16 cellular contexts compared by ENCODE assay signal in genomic region chr17:78803161-78803845, GRCh38. TPM values are rescaled to one million over a fixed set of nuclear protein-coding genes. Genes with fewer than 3 reads are reported as not detected.
DNase-seq lines count a peak whose midpoint lies in the region; ATAC-seq and TF ChIP-seq lines count a peak whose summit lies in the region.
"Had no signal": no experiment of that assay in that cellular context is flagged by ENCODE, and none has a peak within 500 bp of the region (broad histone marks: within the 10 kb centered on the region; RNA-seq: fewer than 3 reads in every experiment).

No MANE protein-coding gene starts in this region.

- H3K36me3 ChIP-seq in esophagus muscularis mucosa: peaks cover 56 to 91% (median 89%) of the 10 kb centered on the region in 4 donors

- no peaks in the 10 kb centered on the region for H3K27me3 Mint-ChIP-seq in activated naive CD4-positive, alpha-beta T cell treated with anti-CD3 and anti-CD28 coated beads, Interleukin-2, amount 10 ng/mL, durations not matched to agents 7 days and 5 days
- H3K27me3 Mint-ChIP-seq in T-helper 17 cell: no peaks in the 10 kb centered on the region
- no peaks in the 10 kb centered on the region for H3K27me3 Mint-ChIP-seq in stimulated activated naive B cell treated with anti-CD40 and anti-IgM and Interleukin-4, amounts not matched to agents 10 μg/mL and 1 μg/mL and 100 μg/mL, for 72 hours

- no peaks in the 10 kb centered on the region for H3K9me3 Mint-ChIP-seq in activated naive CD4-positive, alpha-beta T cell treated with anti-CD3 and anti-CD28 coated beads, Interleukin-2, amount 10 ng/mL, durations not matched to agents 7 days and 5 days
- H3K9me3 Mint-ChIP-seq in stimulated activated naive B cell treated with anti-CD40 and anti-IgM and Interleukin-4, amounts not matched to agents 10 μg/mL and 1 μg/mL and 100 μg/mL, for 72 hours: no peaks in the 10 kb centered on the region

- WGBS in esophagus muscularis mucosa: 79% methylated on average over 18 of the region's 22 CpGs

- peak overlapping the region; percentile 68 for H3K4me3 Mint-ChIP-seq in activated naive CD4-positive, alpha-beta T cell treated with anti-CD3 and anti-CD28 coated beads, Interleukin-2, amount 10 ng/mL, durations not matched to agents 7 days and 5 days
- peak overlapping the region; percentile 87 for H3K4me3 Mint-ChIP-seq in T-helper 17 cell
- H3K4me3 Mint-ChIP-seq in stimulated activated naive B cell treated with anti-CD40 and anti-IgM and Interleukin-4, amounts not matched to agents 10 μg/mL and 1 μg/mL and 100 μg/mL, for 72 hours: no peak overlapping the region

- H3K4me1 Mint-ChIP-seq in activated naive CD4-positive, alpha-beta T cell treated with anti-CD3 and anti-CD28 coated beads, Interleukin-2, amount 10 ng/mL, durations not matched to agents 7 days and 5 days: peaks cover 75% of the 10 kb centered on the region
- peaks cover 69% of the 10 kb centered on the region for H3K4me1 Mint-ChIP-seq in T-helper 17 cell
- peaks cover 37 to 40% of the 10 kb centered on the region in 2 donors for H3K4me1 Mint-ChIP-seq in stimulated activated naive B cell treated with anti-CD40 and anti-IgM and Interleukin-4, amounts not matched to agents 10 μg/mL and 1 μg/mL and 100 μg/mL, for 72 hours

- peak overlapping the region; percentile 4 to 35 (median 10) for H3K27ac ChIP-seq in esophagus muscularis mucosa (replicated peaks in 1 of 4)

- peak; percentile 34 for ATAC-seq in T-helper 17 cell
- no peak for ATAC-seq in stimulated activated naive B cell treated with anti-CD40 and anti-IgM and Interleukin-4, amounts not matched to agents 10 μg/mL and 1 μg/mL and 100 μg/mL, for 72 hours (replicated peaks)

- no peak for DNase-seq in activated naive CD4-positive, alpha-beta T cell treated with anti-CD3 and anti-CD28 coated beads, Interleukin-2, amount 10 ng/mL, durations not matched to agents 7 days and 5 days
- DNase-seq in activated naive CD4-positive, alpha-beta T cell treated with Interleukin-2 at 50 U/mL for 16 hours: no peak
- DNase-seq in T-helper 17 cell (no peak), esophagus muscularis mucosa (ENCODE audit: extremely low spot score) (no peak), C1 segment of cervical spinal cord (lab: John Stamatoyannopoulos, UW) (no peak), NCI-H748 treated with DMSO at 0.1 percent for 48 hours (lab: John Stamatoyannopoulos, UW) (no peak), NCI-H526 (lab: John Stamatoyannopoulos, UW) (no peak)
- DNase-seq in stimulated activated naive B cell treated with anti-CD40 and anti-IgM and Interleukin-4, amounts not matched to agents 10 μg/mL and 1 μg/mL and 100 μg/mL, for 72 hours: no peak
- DNase-seq: amniotic stem cell; dermis blood vessel endothelial cell; EL; GOT3; IMR-90; NCI-H1417 treated with DMSO at 0.1 percent for 48 hours; NCI-H510A; stimulated activated CD4-positive, alpha-beta T cell treated with anti-CD3 and anti-CD28 coated beads, Interleukin-12 subunit alpha, Interleukin-12 subunit beta, amount 100 ng/mL, for 4 hours had no signal

- H3K36me3 Mint-ChIP-seq in activated naive CD4-positive, alpha-beta T cell treated with anti-CD3 and anti-CD28 coated beads, Interleukin-2, amount 10 ng/mL, durations not matched to agents 7 days and 5 days: peaks cover 67% of the 10 kb centered on the region
- H3K36me3 Mint-ChIP-seq in T-helper 17 cell (ENCODE audit: low read depth): peaks cover 17% of the 10 kb centered on the region
- H3K36me3 Mint-ChIP-seq in stimulated activated naive B cell treated with anti-CD40 and anti-IgM and Interleukin-4, amounts not matched to agents 10 μg/mL and 1 μg/mL and 100 μg/mL, for 72 hours: peaks cover 76% of the 10 kb centered on the region in 2 donors

- TF ChIP-seq EP300 in esophagus muscularis mucosa (IDR thresholded peaks at IDR 0.05): no peak

- no peaks in the 10 kb centered on the region for H3K27me3 ChIP-seq in esophagus muscularis mucosa

- H3K27ac Mint-ChIP-seq in activated naive CD4-positive, alpha-beta T cell treated with anti-CD3 and anti-CD28 coated beads, Interleukin-2, amount 10 ng/mL, durations not matched to agents 7 days and 5 days: peak overlapping the region; percentile 84
- peak overlapping the region; percentile 99 for H3K27ac Mint-ChIP-seq in T-helper 17 cell
- peak overlapping the region; percentile 72 for H3K27ac Mint-ChIP-seq in stimulated activated naive B cell treated with anti-CD40 and anti-IgM and Interleukin-4, amounts not matched to agents 10 μg/mL and 1 μg/mL and 100 μg/mL, for 72 hours

- peak overlapping the region in 1 of 4 donors; percentile 19 for H3K4me3 ChIP-seq in esophagus muscularis mucosa

- intact Hi-C loops in esophagus muscularis mucosa (cut with DNase I): no loop called here

- TF ChIP-seq POLR2A in esophagus muscularis mucosa (IDR thresholded peaks at IDR 0.05; ENCODE audit: low read depth): no peak

- H3K4me1 ChIP-seq in esophagus muscularis mucosa: peaks cover 4 to 30% (median 15%) of the 10 kb centered on the region in 4 donors

- H3K9me3 ChIP-seq in T-helper 17 cell (ENCODE audit: control insufficient read depth, low read length, poor library complexity, severe bottlenecking): no peaks in the 10 kb centered on the region
- no peaks in the 10 kb centered on the region for H3K9me3 ChIP-seq in esophagus muscularis mucosa

- CTCF ChIA-PET in activated naive CD4-positive, alpha-beta T cell treated with anti-CD3 and anti-CD28 coated beads, Interleukin-2, amount 10 ng/mL, durations not matched to agents 7 days and 5 days (lab: Charles Lee): interaction anchor here (1.0 kb wide), 1 partner anchor 39 kb away, joined by 3 read pairs; no protein-coding TSS in a partner anchor

- TF ChIP-seq CTCF in esophagus muscularis mucosa (IDR thresholded peaks at IDR 0.05): no peak

RNA-seq across cellular contexts. Expression of gene CYTH1, which starts 21.2 kb away (rescaled TPM):
- total RNA-seq in T-helper 17 cell (100 to 1,000 TPM; 462 to 497 TPM), esophagus muscularis mucosa (10 to 100 TPM; 25.7 to 39.4 (median 35.7) TPM)

RNA-seq across cellular contexts. Expression of gene USP36, which starts 37.3 kb away (rescaled TPM):
- total RNA-seq in T-helper 17 cell: 100 to 1,000 TPM; 418 to 474 TPM
- 10 to 100 TPM; 23.3 to 44.7 (median 32.2) TPM for total RNA-seq in esophagus muscularis mucosa

Comparison
In these comparisons a context has a peak if more than half of its experiments do, and no peak if none do; other contexts are left out.
1. H3K4me3 Mint-ChIP-seq: peak in activated naive CD4-positive, alpha-beta T cell treated with anti-CD3 and anti-CD28 coated beads, Interleukin-2, amount 10 ng/mL, durations not matched to agents 7 days and 5 days (single experiment) and T-helper 17 cell (single experiment); none in stimulated activated naive B cell treated with anti-CD40 and anti-IgM and Interleukin-4, amounts not matched to agents 10 μg/mL and 1 μg/mL and 100 μg/mL, for 72 hours (0 of 2).
2. RNA of gene CYTH1, which starts 21.2 kb away (total RNA-seq): 462 to 497 TPM in T-helper 17 cell; 25.7 to 39.4 TPM in esophagus muscularis mucosa; every median in the first group is over 10 times any median in the second.
3. RNA of gene USP36, which starts 37.3 kb away (total RNA-seq): 418 to 474 TPM in T-helper 17 cell; 23.3 to 44.7 TPM in esophagus muscularis mucosa; every median in the first group is over 4 times any median in the second.
4. Peak in every context shown above with its lines, with median percentiles within 50 percentile points of each other: H3K27ac Mint-ChIP-seq.